ENCODE assay signal across 11 cellular contexts in genomic region chr14:103597623-103598372, GRCh38. TPM values are rescaled to one million over a fixed set of nuclear protein-coding genes. Genes with fewer than 3 reads are reported as not detected.
DNase-seq lines count a peak whose midpoint lies in the region; ATAC-seq and TF ChIP-seq lines count a peak whose summit lies in the region.
"Had no signal": no experiment of that assay in that cellular context is flagged by ENCODE, and none has a peak within 500 bp of the region (broad histone marks: within the 10 kb centered on the region; RNA-seq: fewer than 3 reads in every experiment).

No MANE protein-coding gene starts in this region.

- H3K9me3 Mint-ChIP-seq in neural progenitor cell = no peaks in the 10 kb centered on the region

- intact Hi-C loops in sciatic nerve (cut with DNase I) = no loop called here

- TF ChIP-seq CTCF in AG09309 (IDR thresholded peaks at IDR 0.05; ENCODE audit: control insufficient read depth, insufficient read depth, low read depth, low read length, missing control alignments) = no peak
- TF ChIP-seq CTCF in neural progenitor cell (IDR thresholded peaks at IDR 0.05) = no peak

- ATAC-seq in HG02588 (IDR thresholded peaks at IDR 0.05; ENCODE audit: unreplicated experiment) (no peak), sciatic nerve (no peak), HG03432 (IDR thresholded peaks at IDR 0.05; ENCODE audit: unreplicated experiment) (no peak)

- H3K4me2 ChIP-seq in neural progenitor cell = no peak overlapping the region

- H4K20me1 ChIP-seq in neural progenitor cell (ENCODE audit: low read depth) = no peaks in the 10 kb centered on the region

- H3K4me3 Mint-ChIP-seq in neural progenitor cell = no peak overlapping the region

- H3K27ac Mint-ChIP-seq in neural progenitor cell = no peak overlapping the region

- no peaks in the 10 kb centered on the region for H3K27me3 ChIP-seq in neural progenitor cell
- H3K27me3 ChIP-seq: cardiac muscle cell had no signal

- peaks cover 25% of the 10 kb centered on the region for H3K4me1 ChIP-seq in neural progenitor cell

- H3K4me3 ChIP-seq in AG09309 (ENCODE audit: control insufficient read depth, low read depth, low read length) = no peak overlapping the region
- no peak overlapping the region for H3K4me3 ChIP-seq in neural progenitor cell
- H3K4me3 ChIP-seq: cardiac muscle cell, thoracic aorta had no signal

- peaks cover 33% of the 10 kb centered on the region for H3K4me1 Mint-ChIP-seq in neural progenitor cell

- no peak overlapping the region for H3K27ac ChIP-seq in neural progenitor cell
- H3K27ac ChIP-seq: cardiac muscle cell, thoracic aorta had no signal

- DNase-seq in AG09309 (ENCODE audit: low read depth) (peak; percentile 57), HT1080 (ENCODE audit: low read depth) (peak; percentile 92), amniotic stem cell (lab: John Stamatoyannopoulos, UW) (peak; percentile 86), iPS-NIHi7 (ENCODE audit: extremely low spot score) (peak; percentile 50), sciatic nerve (ENCODE audit: low spot score) (no peak), neural progenitor cell (ENCODE audit: low spot score) (no peak)
- DNase-seq: OCI-M1 had no signal

- H3K36me3 Mint-ChIP-seq in neural progenitor cell = no peaks in the 10 kb centered on the region

- H3F3A ChIP-seq in neural progenitor cell (ENCODE audit: low read depth) = peaks cover 28% of the 10 kb centered on the region

- peaks cover 8% of the 10 kb centered on the region for H3K27me3 Mint-ChIP-seq in neural progenitor cell (ENCODE audit: insufficient read depth, low read depth)

- no peaks in the 10 kb centered on the region for H3K9me3 ChIP-seq in neural progenitor cell (ENCODE audit: low read depth)
- H3K9me3 ChIP-seq: thoracic aorta had no signal

- H3K9ac ChIP-seq in neural progenitor cell = no peak overlapping the region

- H3K79me2 ChIP-seq in neural progenitor cell (ENCODE audit: low read depth) = no peaks in the 10 kb centered on the region

- H3K36me3 ChIP-seq in neural progenitor cell = no peaks in the 10 kb centered on the region
- H3K36me3 ChIP-seq: cardiac muscle cell, thoracic aorta had no signal

- H2AFZ ChIP-seq in neural progenitor cell (replicated peaks) = no peak overlapping the region

RNA-seq across cellular contexts. Expression of gene KLC1, which starts 31.2 kb away (rescaled TPM):
- total RNA-seq in HT1080 (2014; rRNA removed; shearing (Covaris generic)) = 123 and 163 TPM in 2 replicates
- 142 and 175 TPM in 2 replicates for polyA plus RNA-seq in HT1080 (2015; cell fraction: cytosol; rRNA removed)
- polyA plus RNA-seq in HT1080 (2015; cell fraction: nucleus; rRNA removed) = 296 and 347 TPM in 2 replicates
- total RNA-seq in sciatic nerve (303 TPM), neural progenitor cell (ENCODE audit: low replicate concordance) (163 and 232 TPM in 2 replicates)

RNA-seq across cellular contexts. Expression of gene COA8, which starts 35.0 kb away (rescaled TPM):
- total RNA-seq in HT1080 (2014; rRNA removed; shearing (Covaris generic)) = 24.0 and 50.6 TPM in 2 replicates
- 37.7 and 45.1 TPM in 2 replicates for polyA plus RNA-seq in HT1080 (2015; cell fraction: cytosol; rRNA removed)
- polyA plus RNA-seq in HT1080 (2015; cell fraction: nucleus; rRNA removed) = 13.8 and 15.8 TPM in 2 replicates
- total RNA-seq in sciatic nerve = 37.4 TPM
- 38.6 and 72.3 TPM in 2 replicates for total RNA-seq in neural progenitor cell (ENCODE audit: low replicate concordance)

RNA-seq across cellular contexts. Expression of gene BAG5, which starts 35.3 kb away (rescaled TPM):
- 19.7 and 23.8 TPM in 2 replicates for total RNA-seq in HT1080 (2014; rRNA removed; shearing (Covaris generic))
- 18.3 and 20.9 TPM in 2 replicates for polyA plus RNA-seq in HT1080 (2015; cell fraction: cytosol; rRNA removed)
- 13.4 and 14.0 TPM in 2 replicates for polyA plus RNA-seq in HT1080 (2015; cell fraction: nucleus; rRNA removed)
- total RNA-seq in sciatic nerve = 30.3 TPM
- 19.4 and 59.9 TPM in 2 replicates for total RNA-seq in neural progenitor cell (ENCODE audit: low replicate concordance)

Comparison
In these comparisons a context has a peak if more than half of its experiments do, and no peak if none do; other contexts are left out.
1. DNase-seq: peak in AG09309 (single experiment), HT1080 (single experiment), amniotic stem cell (single experiment) and iPS-NIHi7 (single experiment); none in sciatic nerve (single experiment) and neural progenitor cell (single experiment).